In the genomic region with DNA sequence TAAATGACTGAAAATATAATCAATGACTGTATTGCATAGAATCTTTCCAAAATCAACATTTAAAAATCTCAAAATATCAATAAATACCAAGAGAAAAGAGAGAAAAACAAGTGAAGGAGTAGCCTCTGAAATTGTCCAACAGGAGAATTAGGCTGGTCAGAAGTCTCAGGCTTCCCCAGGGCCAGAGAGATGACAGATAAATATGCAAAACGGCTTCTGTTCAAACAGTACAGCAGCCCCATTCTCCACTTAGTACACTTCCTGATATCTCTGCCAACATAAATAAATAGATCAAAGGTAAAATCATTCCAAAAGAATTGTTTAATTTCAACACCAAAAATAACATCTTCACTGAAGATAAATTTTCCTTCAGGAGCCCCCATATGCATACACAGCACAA, we compare ENCODE assay signal across 17 cellular contexts.
DNase-seq lines count a peak whose midpoint lies in the region; TF ChIP-seq lines count a peak whose summit lies in the region.
"Had no signal": no experiment of that assay in that cellular context is flagged by ENCODE, and none has a peak within 500 bp of the region (broad histone marks: within the 10 kb centered on the region; RNA-seq: fewer than 3 reads in every experiment).

No MANE protein-coding gene starts in this region.

- H3K4me3 ChIP-seq in breast epithelium (no peak overlapping the region), testis (no peak overlapping the region), left ventricle myocardium inferior (no peak overlapping the region), Caco-2 (ENCODE audit: low read depth, low read length) (no peak overlapping the region)

- peaks cover 6% of the 10 kb centered on the region for H3K4me1 Mint-ChIP-seq in MCF 10A (ENCODE audit: insufficient read depth, unreplicated experiment)
- H3K4me1 Mint-ChIP-seq in Caco-2 (ENCODE audit: low read depth, unreplicated experiment), result peaks cover 6% of the 10 kb centered on the region
- H3K4me1 Mint-ChIP-seq: B cell had no signal

- H3K36me3 Mint-ChIP-seq in MCF 10A (ENCODE audit: insufficient read depth, unreplicated experiment), result no peaks in the 10 kb centered on the region
- no peaks in the 10 kb centered on the region for H3K36me3 Mint-ChIP-seq in Caco-2 (ENCODE audit: insufficient read depth, unreplicated experiment)

- 70 to 77% methylated on average over 1 of the region's 1 CpG for WGBS in testis, 2 donors

- TF ChIP-seq POLR2A in breast epithelium (IDR thresholded peaks at IDR 0.05) (no peak), testis (IDR thresholded peaks at IDR 0.05) (no peak)

- intact Hi-C loops in MCF 10A (cut with micrococcal nuclease), result no loop called here
- intact Hi-C loops in breast epithelium (cut with DNase I; ENCODE audit: low total_unique reads), result no loop called here
- intact Hi-C loops in testis (cut with DNase I; ENCODE audit: low total_unique reads), result no loop called here
- intact Hi-C loops in left ventricle myocardium inferior (cut with micrococcal nuclease), result no loop called here
- intact Hi-C loops in Caco-2 (cut with micrococcal nuclease; ENCODE audit: unreplicated experiment), result no loop called here

- H3K36me3 ChIP-seq in breast epithelium (no peaks in the 10 kb centered on the region), testis (ENCODE audit: low read depth, missing control alignments) (no peaks in the 10 kb centered on the region), left ventricle myocardium inferior (no peaks in the 10 kb centered on the region), Caco-2 (ENCODE audit: control insufficient read depth, insufficient read depth, low read length) (no peaks in the 10 kb centered on the region)

- H3K4me1 ChIP-seq in breast epithelium, result no peaks in the 10 kb centered on the region
- H3K4me1 ChIP-seq in testis, result no peaks in the 10 kb centered on the region
- no peaks in the 10 kb centered on the region for H3K4me1 ChIP-seq in left ventricle myocardium inferior
- 0 out of 2 replicates have a peak, but pooled peaks cover 7% of the 10 kb centered on the region for H3K4me1 ChIP-seq in Caco-2

- POLR2A ChIA-PET in MCF 10A (lab: Yijun Ruan, JAX) (no interaction called here), Caco-2 (lab: Charles Lee) (no interaction called here)

- H3K27ac Mint-ChIP-seq in MCF 10A (ENCODE audit: low read depth, unreplicated experiment) (no peak overlapping the region), Caco-2 (ENCODE audit: unreplicated experiment) (no peak overlapping the region)
- H3K27ac Mint-ChIP-seq: B cell; CD4-positive, alpha-beta T cell; H9 had no signal

- DNase-seq in MCF 10A (ENCODE audit: unreplicated experiment), result peak; percentile 4
- DNase-seq in breast epithelium (ENCODE audit: low spot score in 2 of 2), result no peak
- DNase-seq in DMS53 treated with DMSO at 0.1 percent for 48 hours (lab: John Stamatoyannopoulos, UW; ENCODE audit: unreplicated experiment), result peak; percentile 94
- DNase-seq in NCI-H526 treated with DMSO at 0.1 percent for 48 hours (lab: John Stamatoyannopoulos, UW), result peak; percentile 4
- no peak for DNase-seq in testis
- no peak for DNase-seq in left ventricle myocardium inferior
- no peak for DNase-seq in Caco-2
- DNase-seq: C1 segment of cervical spinal cord; CD4-positive, alpha-beta T cell; COR-L47; DMS79 treated with DMSO at 0.1 percent for 48 hours; EL; GOT3; H9; IMR-90; KBM-7 had no signal

- no peaks in the 10 kb centered on the region for H3K9me3 Mint-ChIP-seq in MCF 10A (ENCODE audit: unreplicated experiment)
- H3K9me3 Mint-ChIP-seq in Caco-2 (ENCODE audit: unreplicated experiment), result no peaks in the 10 kb centered on the region

- BruUV-seq in MCF 10A (replicated peaks; lab: Mats Ljungman, UMichigan) (no TSS peak), Caco-2 (replicated peaks; lab: Mats Ljungman, UMichigan) (no TSS peak)

- TF ChIP-seq CTCF in MCF 10A (IDR thresholded peaks at IDR 0.05; ENCODE audit: unreplicated experiment), result no peak
- TF ChIP-seq CTCF in breast epithelium (IDR thresholded peaks at IDR 0.05), result no peak
- TF ChIP-seq CTCF in testis (IDR thresholded peaks at IDR 0.05), result no peak
- no peak for TF ChIP-seq CTCF in left ventricle myocardium inferior (IDR thresholded peaks at IDR 0.05; ENCODE audit: borderline replicate concordance)
- TF ChIP-seq CTCF in Caco-2 (IDR thresholded peaks at IDR 0.05; ENCODE audit: insufficient read depth in 1 of 2, low read depth in 1 of 2, low read length in 1 of 2, severe bottlenecking in 1 of 2, unreplicated experiment in 1 of 2), result no peak

- H3K9me3 ChIP-seq in breast epithelium, result no peaks in the 10 kb centered on the region
- H3K9me3 ChIP-seq in testis, result no peaks in the 10 kb centered on the region
- H3K9me3 ChIP-seq in left ventricle myocardium inferior (replicated peaks), result peaks cover 20% of the 10 kb centered on the region
- H3K9me3 ChIP-seq in Caco-2, result peaks cover 2% of the 10 kb centered on the region; the same call in 1 of the 2 replicates

- H3K27me3 Mint-ChIP-seq in MCF 10A (ENCODE audit: insufficient read depth, unreplicated experiment), result no peaks in the 10 kb centered on the region
- H3K27me3 Mint-ChIP-seq in Caco-2 (ENCODE audit: insufficient read depth, unreplicated experiment), result no peaks in the 10 kb centered on the region
- H3K27me3 Mint-ChIP-seq: B cell; CD4-positive, alpha-beta T cell had no signal

- H3K4me3 Mint-ChIP-seq in MCF 10A (ENCODE audit: unreplicated experiment) (no peak overlapping the region), Caco-2 (ENCODE audit: unreplicated experiment) (no peak overlapping the region)
- H3K4me3 Mint-ChIP-seq: B cell; CD4-positive, alpha-beta T cell; H9 had no signal

- H3K27me3 ChIP-seq in breast epithelium, result no peaks in the 10 kb centered on the region
- no peaks in the 10 kb centered on the region for H3K27me3 ChIP-seq in testis
- no peaks in the 10 kb centered on the region for H3K27me3 ChIP-seq in left ventricle myocardium inferior (ENCODE audit: low read depth)
- no peaks in the 10 kb centered on the region for H3K27me3 ChIP-seq in Caco-2 (replicated peaks; ENCODE audit: control insufficient read depth, insufficient read depth, low read length)

- H3K27ac ChIP-seq in breast epithelium, result no peak overlapping the region
- no peak overlapping the region for H3K27ac ChIP-seq in testis
- no peak overlapping the region for H3K27ac ChIP-seq in left ventricle myocardium inferior (replicated peaks)

- CTCF ChIA-PET in MCF 10A (lab: Yijun Ruan, JAX) (no interaction called here), Caco-2 (lab: Charles Lee) (no interaction called here)

Comparison
In these comparisons a context has a peak if more than half of its experiments do, and no peak if none do; other contexts are left out.
1. DNase-seq: peak in MCF 10A (single experiment), DMS53 treated with DMSO at 0.1 percent for 48 hours (single experiment) and NCI-H526 treated with DMSO at 0.1 percent for 48 hours (single experiment); none in breast epithelium (0 of 2), testis (single experiment), left ventricle myocardium inferior (single experiment) and Caco-2 (0 of 2).